In the genomic region with DNA sequence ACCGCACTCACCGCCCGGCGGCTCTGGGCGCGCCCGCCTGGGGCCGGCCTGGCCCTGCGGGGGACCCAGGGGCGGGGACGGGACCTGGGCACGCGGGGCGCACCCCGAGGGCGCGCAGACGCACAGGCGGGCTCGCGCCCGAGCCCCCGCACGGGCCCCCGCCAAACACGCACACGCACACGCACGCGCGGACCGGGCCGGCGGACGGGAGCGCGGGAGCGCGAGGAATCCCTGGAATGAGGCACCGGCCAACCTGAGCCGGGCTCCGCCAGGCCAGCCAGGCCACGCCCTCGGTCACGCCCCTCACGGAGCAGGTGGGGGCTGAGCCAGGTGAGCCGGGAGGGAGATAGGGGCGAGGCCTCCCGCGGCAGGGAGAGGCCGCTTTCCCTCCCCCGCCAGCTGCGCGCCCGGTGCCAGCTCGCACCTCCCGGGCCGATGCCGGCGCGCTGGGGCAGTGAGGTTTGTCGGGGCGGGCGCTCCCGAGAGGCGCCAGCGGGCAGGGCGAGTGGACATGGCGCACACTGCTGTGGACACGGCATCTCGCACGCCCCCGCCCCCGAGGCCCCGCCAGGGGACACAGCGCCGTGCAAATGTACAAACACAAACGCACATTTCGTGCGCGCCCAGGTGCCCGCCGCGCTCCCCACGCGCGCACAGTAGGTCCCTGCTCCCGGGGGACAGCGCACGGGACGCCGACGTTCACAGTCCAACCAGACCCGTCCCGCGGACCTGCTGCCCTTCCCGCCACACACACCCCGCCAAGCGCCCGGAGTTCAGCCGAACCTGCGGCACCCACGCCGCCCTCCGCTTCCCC, we compare ENCODE assay signal across 8 cellular contexts.
DNase-seq lines count a peak whose midpoint lies in the region; TF ChIP-seq lines count a peak whose summit lies in the region.

No MANE protein-coding gene starts in this region.

- peaks cover 22% of the 10 kb centered on the region for H3K4me1 ChIP-seq in mammary epithelial cell (ENCODE audit: insufficient read depth, low read length)
- peaks cover 20% of the 10 kb centered on the region for H3K4me1 ChIP-seq in iPS-20b (ENCODE audit: insufficient read depth, low read length)

- peak overlapping the region; percentile 85 for H3K4me3 ChIP-seq in WI38 (ENCODE audit: low read depth, low read length)
- H3K4me3 ChIP-seq in mammary epithelial cell (replicated peaks in 1 of 3; ENCODE audit: insufficient read depth in 1 of 3, low read depth in 2 of 3, low read length in 3 of 3) = peak overlapping the region; percentile 71 to 95 (median 83)
- peak overlapping the region; percentile 84; the same call in 1 of the 2 replicates for H3K4me3 ChIP-seq in iPS-20b (ENCODE audit: low read length)
- H3K4me3 ChIP-seq in skin epidermis = peak overlapping the region; percentile 59 to 92 (median 80)

- 2% methylated on average over 18 of the region's 105 CpGs for WGBS in mammary epithelial cell (ENCODE audit: low coverage, missing lambda C conversion rate)

- no peak for TF ChIP-seq CTCF in WI38 (IDR thresholded peaks at IDR 0.05; ENCODE audit: low read depth, low read length)
- TF ChIP-seq CTCF in mammary epithelial cell (conservative IDR thresholded peaks at IDR 0.05 in 1 of 2, IDR thresholded peaks at IDR 0.05 in 1 of 2; ENCODE audit: extremely low read depth in 1 of 2, insufficient read depth in 1 of 2, low read depth in 1 of 2, low read length in 2 of 2) = no peak

- dilution Hi-C loops in mammary epithelial cell (cut with HindIII; ENCODE audit: low sequenced_read_pairs) = no loop called here

- peak overlapping the region; percentile 93 for H3K4me2 ChIP-seq in mammary epithelial cell (ENCODE audit: insufficient read depth, low read depth, low read length)

- no TSS peak for BruUV-seq in mammary epithelial cell (replicated peaks; lab: Mats Ljungman, UMichigan)

- H3K27ac ChIP-seq in mammary epithelial cell (ENCODE audit: insufficient read depth, low read depth, low read length) (peak overlapping the region; percentile 93), iPS-20b (ENCODE audit: low read length) (no peak overlapping the region), skin epidermis (peak overlapping the region; percentile 64 to 96 (median 92))

- H2AFZ ChIP-seq in mammary epithelial cell (ENCODE audit: low read depth, low read length) = peak overlapping the region; percentile 90

- in situ Hi-C loops in mammary epithelial cell (cut with MboI; ENCODE audit: low sequenced_read_pairs in 2 of 2) = no loop called here

- CTCF ChIA-PET in mammary epithelial cell (lab: Charles Lee; ENCODE audit: low non-redundant PET) = no interaction called here

- H3K36me3 ChIP-seq in mammary epithelial cell (ENCODE audit: insufficient read depth, low read length) (no peaks in the 10 kb centered on the region), iPS-20b (ENCODE audit: insufficient read depth, low read depth, low read length) (no peaks in the 10 kb centered on the region)

- DNase-seq in GM04504 (ENCODE audit: low read depth) (peak; percentile 48), HCEC 1CT (peak; percentile 42), NAMALWA (ENCODE audit: low spot score) (peak; percentile 82), mammary epithelial cell (peak; percentile 94), GDM1 (lab: John Stamatoyannopoulos, UW) (no peak)

- H3K79me2 ChIP-seq in mammary epithelial cell (ENCODE audit: insufficient read depth, low read length) = peaks cover 50% of the 10 kb centered on the region

- H3K9ac ChIP-seq in mammary epithelial cell (ENCODE audit: insufficient read depth, low read length) (peak overlapping the region; percentile 81), iPS-20b (ENCODE audit: low read depth, low read length) (peak overlapping the region; percentile 52; the same call in 1 of the 2 replicates)

- H4K20me1 ChIP-seq in mammary epithelial cell (ENCODE audit: insufficient read depth, low read length) = no peaks in the 10 kb centered on the region

- intact Hi-C loops in mammary epithelial cell (cut with micrococcal nuclease) = loop anchor here (1.0 to 2.0 kb wide), 6 partner anchors 51 to 341 kb away; no protein-coding TSS in a partner anchor

- H3K27me3 ChIP-seq in mammary epithelial cell (ENCODE audit: insufficient read depth, low read length) (no peaks in the 10 kb centered on the region), iPS-20b (ENCODE audit: insufficient read depth, low read length) (peaks cover 35% of the 10 kb centered on the region)

- H3K9me3 ChIP-seq in mammary epithelial cell (replicated peaks; ENCODE audit: insufficient read depth, low read length) (no peaks in the 10 kb centered on the region), iPS-20b (ENCODE audit: insufficient read depth, low read depth, low read length) (no peaks in the 10 kb centered on the region)
